ENCODE assay signal across 8 cellular contexts in genomic region chr3:137110392-137110996, GRCh38.
A peak's percentile ranks its signal among the peaks of the same experiment; 100 is the strongest.
DNase-seq lines count a peak whose midpoint lies in the region; ATAC-seq and TF ChIP-seq lines count a peak whose summit lies in the region.

No MANE protein-coding gene starts in this region.

- no peaks in the 10 kb centered on the region for H3K36me3 Mint-ChIP-seq in activated CD8-positive, alpha-beta memory T cell treated with anti-CD3 and anti-CD28 coated beads, Interleukin-2, amount 10 ng/mL, durations not matched to agents 7 days and 5 days

- H3K9me3 ChIP-seq in A673 (ENCODE audit: low read depth, low read length, poor library complexity, severe bottlenecking) (no peaks in the 10 kb centered on the region), OCI-LY7 (ENCODE audit: low read length) (no peaks in the 10 kb centered on the region)

- DNase-seq in A673 (ENCODE audit: low spot score) (peak; percentile 51), GM12865 (ENCODE audit: low read depth) (peak; percentile 54), OCI-LY7 (ENCODE audit: low spot score) (peak; percentile 27), retinal pigment epithelial cell (ENCODE audit: low read depth) (no peak), ureter (ENCODE audit: low spot score) (no peak)
- no peak for DNase-seq in activated CD8-positive, alpha-beta memory T cell treated with anti-CD3 and anti-CD28 coated beads, Interleukin-2, amount 10 ng/mL, durations not matched to agents 7 days and 5 days

- ATAC-seq in HG03139 (IDR thresholded peaks at IDR 0.05; ENCODE audit: unreplicated experiment), result peak; percentile 81
- peak; percentile 61 for ATAC-seq in esophagus mucosa
- ATAC-seq in activated CD8-positive, alpha-beta memory T cell treated with anti-CD3 and anti-CD28 coated beads, Interleukin-2, amount 10 ng/mL, durations not matched to agents 7 days and 5 days, result no peak

- H3K27me3 Mint-ChIP-seq in activated CD8-positive, alpha-beta memory T cell treated with anti-CD3 and anti-CD28 coated beads, Interleukin-2, amount 10 ng/mL, durations not matched to agents 7 days and 5 days, result peaks cover 19% of the 10 kb centered on the region

- H3K9me3 Mint-ChIP-seq in activated CD8-positive, alpha-beta memory T cell treated with anti-CD3 and anti-CD28 coated beads, Interleukin-2, amount 10 ng/mL, durations not matched to agents 7 days and 5 days (ENCODE audit: low read depth), result no peaks in the 10 kb centered on the region

- no peaks in the 10 kb centered on the region for H3K79me2 ChIP-seq in OCI-LY7 (ENCODE audit: insufficient read depth, low read depth, low read length)

- H3K4me1 Mint-ChIP-seq in activated CD8-positive, alpha-beta memory T cell treated with anti-CD3 and anti-CD28 coated beads, Interleukin-2, amount 10 ng/mL, durations not matched to agents 7 days and 5 days, result no peaks in the 10 kb centered on the region

- CTCF ChIA-PET in A673 (lab: Charles Lee), result interaction anchor here (0.6 to 1.0 kb wide), 5 partner anchors 13 to 835 kb away, joined by 3 read pairs; no protein-coding TSS in a partner anchor
- CTCF ChIA-PET in OCI-LY7 (lab: Charles Lee; ENCODE audit: unreplicated experiment), result interaction anchor here (1.0 kb wide), 1 partner anchor 8 kb away, joined by 5 read pairs; no protein-coding TSS in a partner anchor
- CTCF ChIA-PET in activated CD8-positive, alpha-beta memory T cell treated with anti-CD3 and anti-CD28 coated beads, Interleukin-2, amount 10 ng/mL, durations not matched to agents 7 days and 5 days (lab: Charles Lee), result interaction anchor here (0.8 to 2.4 kb wide), 6 partner anchors 9 to 837 kb away, joined by 3 to 7 read pairs (median 4); no protein-coding TSS in a partner anchor

- no peaks in the 10 kb centered on the region for H3K9me2 ChIP-seq in OCI-LY7 (ENCODE audit: insufficient read depth, low read length)

- no peak overlapping the region for H3K27ac Mint-ChIP-seq in activated CD8-positive, alpha-beta memory T cell treated with anti-CD3 and anti-CD28 coated beads, Interleukin-2, amount 10 ng/mL, durations not matched to agents 7 days and 5 days

- 0 out of 2 replicates have a peak, but pooled peaks cover 6% of the 10 kb centered on the region for H4K20me1 ChIP-seq in OCI-LY7 (ENCODE audit: insufficient read depth, low read length)

- H3K27ac ChIP-seq in A673 (ENCODE audit: low read depth, low read length, poor library complexity, severe bottlenecking) (no peak overlapping the region), OCI-LY7 (ENCODE audit: low read depth, low read length, poor library complexity, severe bottlenecking) (no peak overlapping the region)

- H3K4me1 ChIP-seq in A673 (ENCODE audit: insufficient read depth, low read length, poor library complexity, severe bottlenecking) (no peaks in the 10 kb centered on the region), OCI-LY7 (ENCODE audit: insufficient read depth, low read length, poor library complexity, severe bottlenecking) (no peaks in the 10 kb centered on the region)

- H3K36me3 ChIP-seq in A673 (ENCODE audit: insufficient read depth, low read length, poor library complexity, severe bottlenecking) (no peaks in the 10 kb centered on the region), OCI-LY7 (ENCODE audit: insufficient read depth, low read length) (no peaks in the 10 kb centered on the region)

- intact Hi-C loops in A673 (cut with micrococcal nuclease; ENCODE audit: unreplicated experiment), result no loop called here
- intact Hi-C loops in OCI-LY7 (cut with micrococcal nuclease; ENCODE audit: unreplicated experiment), result no loop called here

- H3K4me3 ChIP-seq in A673 (ENCODE audit: low read depth, low read length, poor library complexity, severe bottlenecking) (no peak overlapping the region), GM12865 (ENCODE audit: low read depth, low read length) (no peak overlapping the region), OCI-LY7 (ENCODE audit: low read depth, low read length, poor library complexity, severe bottlenecking) (no peak overlapping the region), retinal pigment epithelial cell (ENCODE audit: low read length) (no peak overlapping the region)

- no peak overlapping the region for H3K4me2 ChIP-seq in OCI-LY7 (ENCODE audit: low read length)

- POLR2A ChIA-PET in A673 (lab: Charles Lee; ENCODE audit: low non-redundant PET) (no interaction called here), OCI-LY7 (lab: Charles Lee) (interaction anchor here (0.6 to 1.0 kb wide), 5 partner anchors 9 to 1068 kb away, joined by 3 to 6 read pairs (median 3); no protein-coding TSS in a partner anchor)

- TF ChIP-seq CTCF in A673 (conservative IDR thresholded peaks at IDR 0.05; ENCODE audit: low read depth, low read length) (peak; percentile 69), GM12865 (IDR thresholded peaks at IDR 0.05; ENCODE audit: insufficient read depth, low read depth, low read length, missing control alignments) (peak; percentile 82), OCI-LY7 (conservative IDR thresholded peaks at IDR 0.05; ENCODE audit: low read length) (peak; percentile 78), retinal pigment epithelial cell (conservative IDR thresholded peaks at IDR 0.05; ENCODE audit: low read depth, low read length) (peak; percentile 86)

- no peak overlapping the region for H2AFZ ChIP-seq in OCI-LY7 (ENCODE audit: low read length)

- H3K27me3 ChIP-seq in A673 (replicated peaks; ENCODE audit: insufficient read depth, low read depth, low read length, poor library complexity), result peaks cover 44% of the 10 kb centered on the region

- no peak overlapping the region for H3K4me3 Mint-ChIP-seq in activated CD8-positive, alpha-beta memory T cell treated with anti-CD3 and anti-CD28 coated beads, Interleukin-2, amount 10 ng/mL, durations not matched to agents 7 days and 5 days

- no TSS peak for BruUV-seq in A673 (replicated peaks; lab: Mats Ljungman, UMichigan)
- no TSS peak for BruUV-seq in OCI-LY7 (replicated peaks; lab: Mats Ljungman, UMichigan)

Comparison
In these comparisons a context has a peak if more than half of its experiments do, and no peak if none do; other contexts are left out.
1. DNase-seq: peak in A673 (single experiment), GM12865 (single experiment) and OCI-LY7 (single experiment); none in retinal pigment epithelial cell (single experiment), ureter (single experiment) and activated CD8-positive, alpha-beta memory T cell treated with anti-CD3 and anti-CD28 coated beads, Interleukin-2, amount 10 ng/mL, durations not matched to agents 7 days and 5 days (single experiment).
2. Peak in every context shown above with its lines, with median percentiles within 50 percentile points of each other: CTCF ChIP-seq.